In the genomic region with DNA sequence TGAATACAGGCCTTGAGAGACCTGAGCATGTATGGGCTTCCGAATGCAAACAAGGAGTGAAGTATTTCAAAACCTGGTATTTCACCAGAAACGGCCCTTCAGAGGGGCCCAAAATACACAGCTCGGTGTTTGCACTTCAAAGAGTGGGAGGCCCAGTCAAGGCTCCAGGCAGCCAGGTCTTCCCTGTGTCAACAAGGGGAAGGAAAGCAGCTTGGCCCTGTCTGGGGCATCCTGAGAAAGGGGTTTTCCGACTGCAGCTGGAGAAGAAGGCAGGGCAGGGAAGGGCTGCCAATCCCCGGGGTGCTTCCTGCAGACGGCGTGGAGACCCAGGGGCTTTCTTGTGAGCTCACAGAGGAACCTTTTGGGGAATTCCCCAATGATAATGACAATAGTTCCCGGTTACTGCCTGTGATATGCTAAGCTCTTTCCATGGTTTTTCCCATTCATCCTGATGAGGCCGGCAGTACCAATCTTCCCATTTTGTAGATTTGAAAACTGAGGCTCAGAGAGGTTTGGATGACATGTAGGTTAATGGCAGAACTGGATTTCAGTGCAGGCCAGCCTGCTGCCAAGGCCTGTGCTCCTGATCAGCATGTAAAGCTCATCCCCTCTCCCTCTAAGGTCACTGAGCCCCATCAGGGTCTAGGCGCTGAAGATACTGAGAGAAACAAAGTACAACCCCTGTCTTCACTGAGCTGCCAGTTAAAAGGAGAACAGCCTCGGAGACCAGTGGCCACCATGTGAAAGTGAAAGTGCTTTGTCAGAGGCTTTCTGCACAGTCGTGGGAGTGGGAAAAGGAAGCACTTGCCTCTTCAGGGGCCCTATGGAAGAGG, we compare ENCODE assay signal across 1 cellular context.
TF ChIP-seq lines count a peak whose summit lies in the region.

No MANE protein-coding gene starts in this region.

TF ChIP-seq in K562, 482 proteins besides CTCF, POLR2A, EP300 and RAD21 (continued from another document):
- TF ChIP-seq KDM1A (IDR thresholded peaks at IDR 0.05) (peak in 1 of 2 experiments; percentile 48; a peak in 1 of 4 replicates), CEBPG (CRISPR knock-in tag; IDR thresholded peaks at IDR 0.05) (no peak), CEBPG (tag; conservative IDR thresholded peaks at IDR 0.05 in 1 of 2, IDR thresholded peaks at IDR 0.05 in 1 of 2) (no peak), BCOR (IDR thresholded peaks at IDR 0.05) (peak; percentile 76), SMARCA5 (IDR thresholded peaks at IDR 0.05) (peak; percentile 30; the same call in 1 of the 2 replicates)
TF ChIP-seq in K562: peak in this region for 5.
